Comparison of ENCODE assay signal across 1 cellular context in genomic region chrX:47650164-47651042, GRCh38.
A peak's percentile ranks its signal among the peaks of the same experiment; 100 is the strongest.
TF ChIP-seq lines count a peak whose summit lies in the region.

Gene ELK1, minus strand, starts transcription at chrX:47650563. Its CDS starts 9,122 bp downstream, at chrX:47641441.

TF ChIP-seq in HepG2, 621 proteins besides CTCF, POLR2A, EP300 and RAD21 (continued from another document and continues in another):
- TF ChIP-seq ZNF142 (CRISPR knock-in tag; IDR thresholded peaks at IDR 0.05) (no peak), IKZF5 (CRISPR knock-in tag; IDR thresholded peaks at IDR 0.05) (no peak), ZNF343 (CRISPR knock-in tag; IDR thresholded peaks at IDR 0.05) (no peak), NFYC (CRISPR knock-in tag; IDR thresholded peaks at IDR 0.05) (peak; percentile 63; the same call in 1 of the 2 replicates), NCOA5 (CRISPR knock-in tag; IDR thresholded peaks at IDR 0.05) (no peak), ZNF777 (CRISPR knock-in tag; IDR thresholded peaks at IDR 0.05) (no peak), CC2D1A (CRISPR knock-in tag; IDR thresholded peaks at IDR 0.05) (no peak), ZNF24 (IDR thresholded peaks at IDR 0.05) (no peak), ZNF776 (CRISPR knock-in tag; IDR thresholded peaks at IDR 0.05) (no peak), TAF1 (CRISPR knock-in tag; IDR thresholded peaks at IDR 0.05) (no peak), ZBTB1 (CRISPR knock-in tag; IDR thresholded peaks at IDR 0.05; ENCODE audit: borderline replicate concordance) (no peak), SMYD3 (CRISPR knock-in tag; IDR thresholded peaks at IDR 0.05) (no peak), FOXC1 (CRISPR knock-in tag; IDR thresholded peaks at IDR 0.05; ENCODE audit: borderline replicate concordance) (no peak), ATF7 (IDR thresholded peaks at IDR 0.05) (no peak), ATF7 (CRISPR knock-in tag; IDR thresholded peaks at IDR 0.05) (no peak), ZNF687 (CRISPR knock-in tag; IDR thresholded peaks at IDR 0.05) (peak; percentile 61), PCBP1 (IDR thresholded peaks at IDR 0.05; ENCODE audit: borderline replicate concordance, low read depth, low read length) (no peak), LCORL (IDR thresholded peaks at IDR 0.05) (no peak), LCORL (CRISPR knock-in tag; IDR thresholded peaks at IDR 0.05) (no peak), ZFP90 (CRISPR knock-in tag; IDR thresholded peaks at IDR 0.05; ENCODE audit: borderline replicate concordance) (no peak), ZFP41 (CRISPR knock-in tag; IDR thresholded peaks at IDR 0.05; ENCODE audit: borderline replicate concordance) (no peak), HOMEZ (CRISPR knock-in tag; IDR thresholded peaks at IDR 0.05; ENCODE audit: low read depth) (no peak), SP2 (CRISPR knock-in tag; IDR thresholded peaks at IDR 0.05) (peak; percentile 58; the same call in 1 of the 2 replicates), EED (CRISPR knock-in tag; IDR thresholded peaks at IDR 0.05) (no peak), SRSF9 (IDR thresholded peaks at IDR 0.05; ENCODE audit: borderline replicate concordance, insufficient read depth, low read depth, low read length, poor library complexity, severe bottlenecking) (no peak), NFYB (CRISPR knock-in tag; IDR thresholded peaks at IDR 0.05) (peak; percentile 70), ZNF761 (CRISPR knock-in tag; conservative IDR thresholded peaks at IDR 0.05) (no peak), BCL3 (CRISPR knock-in tag; IDR thresholded peaks at IDR 0.05) (no peak), ZNF883 (CRISPR knock-in tag; IDR thresholded peaks at IDR 0.05; ENCODE audit: not compliant biosample characterization) (no peak), FLYWCH1 (CRISPR knock-in tag; IDR thresholded peaks at IDR 0.05) (no peak)
- TF ChIP-seq, protein P1, sequence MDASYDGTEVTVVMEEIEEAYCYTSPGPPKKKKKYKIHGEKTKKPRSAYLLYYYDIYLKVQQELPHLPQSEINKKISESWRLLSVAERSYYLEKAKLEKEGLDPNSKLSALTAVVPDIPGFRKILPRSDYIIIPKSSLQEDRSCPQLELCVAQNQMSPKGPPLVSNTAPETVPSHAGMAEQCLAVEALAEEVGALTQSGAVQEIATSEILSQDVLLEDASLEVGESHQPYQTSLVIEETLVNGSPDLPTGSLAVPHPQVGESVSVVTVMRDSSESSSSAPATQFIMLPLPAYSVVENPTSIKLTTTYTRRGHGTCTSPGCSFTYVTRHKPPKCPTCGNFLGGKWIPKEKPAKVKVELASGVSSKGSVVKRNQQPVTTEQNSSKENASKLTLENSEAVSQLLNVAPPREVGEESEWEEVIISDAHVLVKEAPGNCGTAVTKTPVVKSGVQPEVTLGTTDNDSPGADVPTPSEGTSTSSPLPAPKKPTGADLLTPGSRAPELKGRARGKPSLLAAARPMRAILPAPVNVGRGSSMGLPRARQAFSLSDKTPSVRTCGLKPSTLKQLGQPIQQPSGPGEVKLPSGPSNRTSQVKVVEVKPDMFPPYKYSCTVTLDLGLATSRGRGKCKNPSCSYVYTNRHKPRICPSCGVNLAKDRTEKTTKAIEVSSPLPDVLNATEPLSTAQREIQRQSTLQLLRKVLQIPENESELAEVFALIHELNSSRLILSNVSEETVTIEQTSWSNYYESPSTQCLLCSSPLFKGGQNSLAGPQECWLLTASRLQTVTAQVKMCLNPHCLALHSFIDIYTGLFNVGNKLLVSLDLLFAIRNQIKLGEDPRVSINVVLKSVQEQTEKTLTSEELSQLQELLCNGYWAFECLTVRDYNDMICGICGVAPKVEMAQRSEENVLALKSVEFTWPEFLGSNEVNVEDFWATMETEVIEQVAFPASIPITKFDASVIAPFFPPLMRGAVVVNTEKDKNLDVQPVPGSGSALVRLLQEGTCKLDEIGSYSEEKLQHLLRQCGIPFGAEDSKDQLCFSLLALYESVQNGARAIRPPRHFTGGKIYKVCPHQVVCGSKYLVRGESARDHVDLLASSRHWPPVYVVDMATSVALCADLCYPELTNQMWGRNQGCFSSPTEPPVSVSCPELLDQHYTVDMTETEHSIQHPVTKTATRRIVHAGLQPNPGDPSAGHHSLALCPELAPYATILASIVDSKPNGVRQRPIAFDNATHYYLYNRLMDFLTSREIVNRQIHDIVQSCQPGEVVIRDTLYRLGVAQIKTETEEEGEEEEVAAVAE (CRISPR knock-in tag; IDR thresholded peaks at IDR 0.05; ENCODE audit: borderline replicate concordance), result peak; percentile 32; the same call in 1 of the 2 replicates
- TF ChIP-seq, protein P2, sequence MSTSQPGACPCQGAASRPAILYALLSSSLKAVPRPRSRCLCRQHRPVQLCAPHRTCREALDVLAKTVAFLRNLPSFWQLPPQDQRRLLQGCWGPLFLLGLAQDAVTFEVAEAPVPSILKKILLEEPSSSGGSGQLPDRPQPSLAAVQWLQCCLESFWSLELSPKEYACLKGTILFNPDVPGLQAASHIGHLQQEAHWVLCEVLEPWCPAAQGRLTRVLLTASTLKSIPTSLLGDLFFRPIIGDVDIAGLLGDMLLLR (CRISPR knock-in tag; IDR thresholded peaks at IDR 0.05), result no peak
- TF ChIP-seq, protein P3, sequence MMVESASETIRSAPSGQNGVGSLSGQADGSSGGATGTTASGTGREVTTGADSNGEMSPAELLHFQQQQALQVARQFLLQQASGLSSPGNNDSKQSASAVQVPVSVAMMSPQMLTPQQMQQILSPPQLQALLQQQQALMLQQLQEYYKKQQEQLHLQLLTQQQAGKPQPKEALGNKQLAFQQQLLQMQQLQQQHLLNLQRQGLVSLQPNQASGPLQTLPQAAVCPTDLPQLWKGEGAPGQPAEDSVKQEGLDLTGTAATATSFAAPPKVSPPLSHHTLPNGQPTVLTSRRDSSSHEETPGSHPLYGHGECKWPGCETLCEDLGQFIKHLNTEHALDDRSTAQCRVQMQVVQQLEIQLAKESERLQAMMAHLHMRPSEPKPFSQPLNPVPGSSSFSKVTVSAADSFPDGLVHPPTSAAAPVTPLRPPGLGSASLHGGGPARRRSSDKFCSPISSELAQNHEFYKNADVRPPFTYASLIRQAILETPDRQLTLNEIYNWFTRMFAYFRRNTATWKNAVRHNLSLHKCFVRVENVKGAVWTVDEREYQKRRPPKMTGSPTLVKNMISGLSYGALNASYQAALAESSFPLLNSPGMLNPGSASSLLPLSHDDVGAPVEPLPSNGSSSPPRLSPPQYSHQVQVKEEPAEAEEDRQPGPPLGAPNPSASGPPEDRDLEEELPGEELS (CRISPR knock-in tag; IDR thresholded peaks at IDR 0.05), result no peak
- TF ChIP-seq, protein P4, sequence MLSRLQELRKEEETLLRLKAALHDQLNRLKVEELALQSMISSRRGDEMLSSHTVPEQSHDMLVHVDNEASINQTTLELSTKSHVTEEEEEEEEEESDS (CRISPR knock-in tag; IDR thresholded peaks at IDR 0.05; ENCODE audit: borderline replicate concordance), result no peak
- TF ChIP-seq, protein P5, sequence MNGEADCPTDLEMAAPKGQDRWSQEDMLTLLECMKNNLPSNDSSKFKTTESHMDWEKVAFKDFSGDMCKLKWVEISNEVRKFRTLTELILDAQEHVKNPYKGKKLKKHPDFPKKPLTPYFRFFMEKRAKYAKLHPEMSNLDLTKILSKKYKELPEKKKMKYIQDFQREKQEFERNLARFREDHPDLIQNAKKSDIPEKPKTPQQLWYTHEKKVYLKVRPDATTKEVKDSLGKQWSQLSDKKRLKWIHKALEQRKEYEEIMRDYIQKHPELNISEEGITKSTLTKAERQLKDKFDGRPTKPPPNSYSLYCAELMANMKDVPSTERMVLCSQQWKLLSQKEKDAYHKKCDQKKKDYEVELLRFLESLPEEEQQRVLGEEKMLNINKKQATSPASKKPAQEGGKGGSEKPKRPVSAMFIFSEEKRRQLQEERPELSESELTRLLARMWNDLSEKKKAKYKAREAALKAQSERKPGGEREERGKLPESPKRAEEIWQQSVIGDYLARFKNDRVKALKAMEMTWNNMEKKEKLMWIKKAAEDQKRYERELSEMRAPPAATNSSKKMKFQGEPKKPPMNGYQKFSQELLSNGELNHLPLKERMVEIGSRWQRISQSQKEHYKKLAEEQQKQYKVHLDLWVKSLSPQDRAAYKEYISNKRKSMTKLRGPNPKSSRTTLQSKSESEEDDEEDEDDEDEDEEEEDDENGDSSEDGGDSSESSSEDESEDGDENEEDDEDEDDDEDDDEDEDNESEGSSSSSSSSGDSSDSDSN (CRISPR knock-in tag; IDR thresholded peaks at IDR 0.05), result no peak
